In the genomic region with DNA sequence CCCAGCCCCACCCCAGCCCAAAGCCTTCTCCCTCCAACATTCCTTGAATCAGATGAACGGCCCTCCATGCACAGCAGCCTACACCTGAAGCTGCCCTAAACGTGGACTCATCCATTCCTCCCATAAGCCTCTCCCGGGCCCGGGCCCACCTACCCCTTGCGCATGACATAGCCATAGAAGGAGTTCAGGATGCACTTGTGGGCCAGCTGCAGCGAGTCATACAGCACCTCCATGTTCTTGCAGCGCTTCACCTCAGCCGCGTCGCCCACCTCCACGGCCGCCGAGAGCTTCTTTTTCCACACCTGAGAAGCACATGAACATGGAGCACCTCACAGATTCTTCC, we compare ENCODE assay signal across 19 cellular contexts. TPM values are rescaled to one million over a fixed set of nuclear protein-coding genes. Genes with fewer than 3 reads are reported as not detected.
DNase-seq lines count a peak whose midpoint lies in the region; ATAC-seq and TF ChIP-seq lines count a peak whose summit lies in the region.
"Had no signal": no experiment of that assay in that cellular context is flagged by ENCODE, and none has a peak within 500 bp of the region (broad histone marks: within the 10 kb centered on the region; RNA-seq: fewer than 3 reads in every experiment).

No MANE protein-coding gene starts in this region.

- H3K27ac ChIP-seq in DND-41 (ENCODE audit: low read length) (0 out of 2 replicates have a peak overlapping the region, but pooled peaks have one; percentile 86), sigmoid colon (no peak overlapping the region)
- H3K27ac ChIP-seq: 22Rv1 had no signal

- H3K27me3 Mint-ChIP-seq in T-helper 2 cell treated with Interferon-gamma antibody and Interleukin-4, amounts not matched to agents 5 μg/mL and 100 μg/mL, for 36 hours (ENCODE audit: low read depth) = no peaks in the 10 kb centered on the region
- no peaks in the 10 kb centered on the region for H3K27me3 Mint-ChIP-seq in chondrocyte (ENCODE audit: low read depth)
- H3K27me3 Mint-ChIP-seq: CD4-positive, CD25-positive, alpha-beta regulatory T cell; IgD-negative memory B cell had no signal

- H3K4me3 ChIP-seq in DND-41 (ENCODE audit: low read depth in 1 of 2, low read length in 2 of 2) = no peak overlapping the region
- H3K4me3 ChIP-seq in sigmoid colon = no peak overlapping the region
- H3K4me3 ChIP-seq: GM23338 had no signal

- DNase-seq in T-helper 2 cell treated with Interferon-gamma antibody and Interleukin-4, amounts not matched to agents 5 μg/mL and 100 μg/mL, for 36 hours (ENCODE audit: low spot score) = no peak
- DNase-seq in T-helper 2 cell (no peak), DND-41 (no peak), chondrocyte (ENCODE audit: low spot score) (peak; percentile 82), sigmoid colon (peak; percentile 46), NCI-H774 (lab: John Stamatoyannopoulos, UW) (no peak), GF-D8 (lab: John Stamatoyannopoulos, UW) (no peak)
- DNase-seq: Calu3; CD4-positive, CD25-positive, alpha-beta regulatory T cell; DMS 273 treated with DMSO at 0.1 percent for 48 hours; H7 had no signal

- no peak for TF ChIP-seq POLR2A in sigmoid colon (IDR thresholded peaks at IDR 0.05)

- peaks cover 70% of the 10 kb centered on the region for H3K36me3 Mint-ChIP-seq in T-helper 2 cell treated with Interferon-gamma antibody and Interleukin-4, amounts not matched to agents 5 μg/mL and 100 μg/mL, for 36 hours (ENCODE audit: low read depth)
- peaks cover 56% of the 10 kb centered on the region for H3K36me3 Mint-ChIP-seq in chondrocyte (ENCODE audit: low read depth)

- H3K36me3 ChIP-seq in DND-41 (ENCODE audit: insufficient read depth, low read length) (peaks cover 99% of the 10 kb centered on the region), sigmoid colon (peaks cover 0 to 93% (median 37%) of the 10 kb centered on the region in 4 donors)

- peaks cover 12% of the 10 kb centered on the region for H3K4me1 Mint-ChIP-seq in T-helper 2 cell treated with Interferon-gamma antibody and Interleukin-4, amounts not matched to agents 5 μg/mL and 100 μg/mL, for 36 hours (ENCODE audit: low read depth)
- H3K4me1 Mint-ChIP-seq in chondrocyte (ENCODE audit: low read depth) = no peaks in the 10 kb centered on the region
- H3K4me1 Mint-ChIP-seq: GM23338 had no signal

- no peak for TF ChIP-seq EP300 in sigmoid colon (IDR thresholded peaks at IDR 0.05)

- H3K9me3 Mint-ChIP-seq in T-helper 2 cell treated with Interferon-gamma antibody and Interleukin-4, amounts not matched to agents 5 μg/mL and 100 μg/mL, for 36 hours = no peaks in the 10 kb centered on the region
- H3K9me3 Mint-ChIP-seq in chondrocyte (ENCODE audit: low read depth) = no peaks in the 10 kb centered on the region
- H3K9me3 Mint-ChIP-seq: CD4-positive, CD25-positive, alpha-beta regulatory T cell; GM23338; IgD-negative memory B cell had no signal

- no peak overlapping the region for H2AFZ ChIP-seq in DND-41 (ENCODE audit: low read depth, low read length)
- H2AFZ ChIP-seq: GM23338 had no signal

- H4K20me1 ChIP-seq in DND-41 (ENCODE audit: insufficient read depth, low read length) = peaks cover 40% of the 10 kb centered on the region

- 96 to 97% methylated on average over 13 of the region's 13 CpGs for whole genome bisulfite sequencing in sigmoid colon, 2 donors

- H3K9ac ChIP-seq in DND-41 (ENCODE audit: low read depth, low read length) = no peak overlapping the region; the same call in 1 of the 2 replicates

- H3K27ac Mint-ChIP-seq in T-helper 2 cell treated with Interferon-gamma antibody and Interleukin-4, amounts not matched to agents 5 μg/mL and 100 μg/mL, for 36 hours = peak overlapping the region; percentile 11
- no peak overlapping the region for H3K27ac Mint-ChIP-seq in chondrocyte (ENCODE audit: unreplicated experiment)
- H3K27ac Mint-ChIP-seq: GM23338, IgD-negative memory B cell had no signal

- H3K9me3 ChIP-seq in DND-41 (ENCODE audit: insufficient read depth, low read length, severe bottlenecking) (no peaks in the 10 kb centered on the region), sigmoid colon (no peaks in the 10 kb centered on the region)

- H3K27me3 ChIP-seq in DND-41 (ENCODE audit: insufficient read depth, low read length, poor library complexity) = no peaks in the 10 kb centered on the region
- no peaks in the 10 kb centered on the region for H3K27me3 ChIP-seq in sigmoid colon

- H3K79me2 ChIP-seq in DND-41 (ENCODE audit: insufficient read depth, low read length) = peaks cover 31% of the 10 kb centered on the region; the same call in 1 of the 2 replicates

- no peak overlapping the region for H3K4me2 ChIP-seq in DND-41 (ENCODE audit: insufficient read depth, low read length)
- H3K4me2 ChIP-seq: GM23338 had no signal

- no peak for TF ChIP-seq CTCF in DND-41 (IDR thresholded peaks at IDR 0.05; ENCODE audit: borderline replicate concordance, extremely low read depth, low read length, poor library complexity, severe bottlenecking)
- no peak for TF ChIP-seq CTCF in chondrocyte (IDR thresholded peaks at IDR 0.05)
- TF ChIP-seq CTCF in sigmoid colon (IDR thresholded peaks at IDR 0.05) = no peak

- peaks cover 61% of the 10 kb centered on the region for H3K4me1 ChIP-seq in DND-41 (ENCODE audit: insufficient read depth, low read length)
- H3K4me1 ChIP-seq in sigmoid colon = no peaks in the 10 kb centered on the region

- intact Hi-C loops in sigmoid colon (cut with DNase I) = no loop called here

- no peak overlapping the region for H3K4me3 Mint-ChIP-seq in T-helper 2 cell treated with Interferon-gamma antibody and Interleukin-4, amounts not matched to agents 5 μg/mL and 100 μg/mL, for 36 hours
- H3K4me3 Mint-ChIP-seq in chondrocyte (ENCODE audit: unreplicated experiment) = no peak overlapping the region
- H3K4me3 Mint-ChIP-seq: CD4-positive, CD25-positive, alpha-beta regulatory T cell; GM23338; IgD-negative memory B cell had no signal

- ATAC-seq in DND-41 (ENCODE audit: insufficient read depth, low read depth) = no peak
- no peak for ATAC-seq in activated CD4-positive, CD25-positive, alpha-beta regulatory T cell treated with anti-CD3 and anti-CD28 coated beads, Interleukin-2, amount 50 U/mL, for 24 hours
- ATAC-seq: GM23338 had no signal

RNA-seq across cellular contexts. Expression of gene POLE, which starts 22.0 kb away (rescaled TPM):
- 44.7 to 65.7 TPM (median 48.0 TPM) in 3 replicates for total RNA-seq in chondrocyte
- 10 to 100 TPM; 12.5 to 37.4 (median 34.0) TPM for total RNA-seq in sigmoid colon
- 10 to 100 TPM; 11.1 to 33.5 (median 15.6) TPM for polyA plus RNA-seq in sigmoid colon

RNA-seq across cellular contexts. Expression of gene PXMP2, which starts 22.3 kb away (rescaled TPM):
- total RNA-seq in chondrocyte = 18.5 to 19.5 TPM (median 19.0 TPM) in 3 replicates
- total RNA-seq in sigmoid colon = 10 to 100 TPM; 19.4 to 46.4 (median 42.8) TPM
- polyA plus RNA-seq in sigmoid colon = 100 to 1,000 TPM in 1 of 3 donors, 10 to 100 TPM in 2; 41.6 to 127 (median 85.9) TPM

RNA-seq across cellular contexts. Expression of gene PGAM5, which starts 45.5 kb away (rescaled TPM):
- total RNA-seq in chondrocyte (18.8 to 22.1 TPM (median 19.9 TPM) in 3 replicates), sigmoid colon (10 to 100 TPM; 19.7 to 24.6 (median 23.7) TPM)
- 10 to 100 TPM in 2 of 3 donors, 1 to 10 TPM in 1; 9.6 to 37.1 (median 19.9) TPM for polyA plus RNA-seq in sigmoid colon

RNA-seq across cellular contexts. Expression of gene P2RX2, which starts 46.5 kb away (rescaled TPM):
- not detected in 3 replicates for total RNA-seq in chondrocyte
- 1 to 10 TPM in 1 of 4 donors, under 1 TPM in 2, not detected in 1; 0.16 to 1.4 (median 0.36) TPM for total RNA-seq in sigmoid colon
- polyA plus RNA-seq in sigmoid colon = under 1 TPM in 2 of 3 donors, not detected in 1; 0.36 to 0.60 TPM
- total RNA-seq: A673; Calu3; CD4-positive, CD25-positive, alpha-beta regulatory T cell; HT1080 had no signal
- polyA plus RNA-seq: BJ; CD4-positive, CD25-positive, alpha-beta regulatory T cell; IgD-negative memory B cell had no signal

RNA-seq across cellular contexts. Expression of gene LRCOL1, which starts 54.7 kb away (rescaled TPM):
- total RNA-seq in chondrocyte (not detected in 3 replicates), sigmoid colon (1 to 10 TPM in 1 of 4 donors, under 1 TPM in 1, not detected in 2; 0.49 to 1.4 TPM)
- polyA plus RNA-seq in sigmoid colon = under 1 TPM in 1 of 3 donors, not detected in 2; 0.55 TPM
- total RNA-seq: A673; Calu3; CD4-positive, CD25-positive, alpha-beta regulatory T cell; G401; H7; HT1080 had no signal
- polyA plus RNA-seq: CD4-positive, CD25-positive, alpha-beta regulatory T cell; GM23338; IgD-negative memory B cell had no signal

Comparison
In these comparisons a context has a peak if more than half of its experiments do, and no peak if none do; other contexts are left out.
1. DNase-seq: peak in chondrocyte (single experiment) and sigmoid colon (single experiment); none in T-helper 2 cell treated with Interferon-gamma antibody and Interleukin-4, amounts not matched to agents 5 μg/mL and 100 μg/mL, for 36 hours (single experiment), T-helper 2 cell (0 of 5), DND-41 (single experiment), NCI-H774 (single experiment) and GF-D8 (single experiment).